ENCODE assay signal across 14 cellular contexts in genomic region chr12:52492405-52492804, GRCh38. TPM values are rescaled to one million over a fixed set of nuclear protein-coding genes. Genes with fewer than 3 reads are reported as not detected.
DNase-seq lines count a peak whose midpoint lies in the region; FAIRE-seq and TF ChIP-seq lines count a peak whose summit lies in the region.
"Not testable (repeated sequence)": the region's sequence is repeated elsewhere in the genome, so short reads cannot be mapped to it uniquely, and the experiment has no call there.
"Had no signal": no experiment of that assay in that cellular context is flagged by ENCODE, and none has a peak within 500 bp of the region (broad histone marks: within the 10 kb centered on the region; RNA-seq: fewer than 3 reads in every experiment).

No MANE protein-coding gene starts in this region.

- peaks cover 31% of the 10 kb centered on the region for H4K20me1 ChIP-seq in keratinocyte (ENCODE audit: control insufficient read depth, extremely low read depth, insufficient read depth, low read length)
- not testable (repeated sequence) for H4K20me1 ChIP-seq in smooth muscle cell (ENCODE audit: low read depth)

- not testable (repeated sequence) for TF ChIP-seq POLR2A in esophagus muscularis mucosa (IDR thresholded peaks at IDR 0.05; ENCODE audit: low read depth)

- not testable (repeated sequence) for H3K36me3 ChIP-seq in esophagus muscularis mucosa; smooth muscle cell (ENCODE audit: low read depth)
- peaks cover 14 to 31% of the 10 kb centered on the region in 2 experiments for H3K36me3 ChIP-seq in keratinocyte (ENCODE audit: control insufficient read depth in 2 of 2, extremely low read depth in 1 of 2, insufficient read depth in 2 of 2, low read length in 2 of 2)

- not testable (repeated sequence) for FAIRE-seq in keratinocyte (lab: Jason Lieb, UNC)

- WGBS in esophagus muscularis mucosa: no CpG with 5 or more reads among the region's 6 CpGs
- 96% methylated on average over 6 of the region's 6 CpGs for WGBS in smooth muscle cell (ENCODE audit: low lambda C conversion rate)

- not testable (repeated sequence) for DNase-seq in RWPE1 (ENCODE audit: low spot score); epithelial cell of esophagus (ENCODE audit: low read depth); keratinocyte (ENCODE audit: low read depth, low spot score); smooth muscle cell (lab: John Stamatoyannopoulos, UW; ENCODE audit: unreplicated experiment)
- DNase-seq in MCF 10A (ENCODE audit: unreplicated experiment): peak; percentile 17
- DNase-seq in esophagus muscularis mucosa (ENCODE audit: extremely low spot score): peak; percentile 87

- not testable (repeated sequence) for H3K9me3 Mint-ChIP-seq in MCF 10A (ENCODE audit: unreplicated experiment)

- intact Hi-C loops in MCF 10A (cut with micrococcal nuclease); esophagus muscularis mucosa (cut with DNase I): not testable (repeated sequence)

- H3K27me3 Mint-ChIP-seq in MCF 10A (ENCODE audit: insufficient read depth, unreplicated experiment): not testable (repeated sequence)

- CTCF ChIA-PET in RWPE1 (lab: Yijun Ruan, JAX) (interaction anchor here (1.0 kb wide), 1 partner anchor 387 kb away, joined by 3 read pairs; no protein-coding TSS in a partner anchor), MCF 10A (lab: Yijun Ruan, JAX) (interaction anchor here (0.7 to 5.6 kb wide), 3 partner anchors 14 to 500 kb away, joined by 3 to 50 read pairs (median 8); no protein-coding TSS in a partner anchor)

- H3K4me1 Mint-ChIP-seq in MCF 10A (ENCODE audit: insufficient read depth, unreplicated experiment): peaks cover 58% of the 10 kb centered on the region

- TF ChIP-seq CTCF in RWPE1 (conservative IDR thresholded peaks at IDR 0.05; ENCODE audit: low read depth); MCF 10A (IDR thresholded peaks at IDR 0.05; ENCODE audit: unreplicated experiment); epithelial cell of esophagus (IDR thresholded peaks at IDR 0.05; ENCODE audit: insufficient read depth, low read depth, low read length, missing control alignments); esophagus muscularis mucosa (IDR thresholded peaks at IDR 0.05); keratinocyte (optimal IDR thresholded peaks at IDR 0.05 in 1 of 3, IDR thresholded peaks at IDR 0.05 in 1 of 3, conservative IDR thresholded peaks at IDR 0.05 in 1 of 3; ENCODE audit: extremely low read depth in 1 of 3, insufficient read depth in 2 of 3, low read length in 3 of 3); smooth muscle cell (IDR thresholded peaks at IDR 0.05; ENCODE audit: borderline replicate concordance, insufficient read depth, poor library complexity, severe bottlenecking): not testable (repeated sequence)

- peaks cover 7 to 19% (median 12%) of the 10 kb centered on the region in 4 donors for H3K4me1 ChIP-seq in esophagus muscularis mucosa
- H3K4me1 ChIP-seq in keratinocyte (ENCODE audit: control insufficient read depth, extremely low read depth, insufficient read depth, low read length): peaks cover 41% of the 10 kb centered on the region
- peaks cover 19% of the 10 kb centered on the region for H3K4me1 ChIP-seq in smooth muscle cell (ENCODE audit: low read depth)

- not testable (repeated sequence) for H3K9me3 ChIP-seq in esophagus muscularis mucosa; keratinocyte (ENCODE audit: control insufficient read depth, low read depth, low read length); smooth muscle cell (replicated peaks; ENCODE audit: low read depth)

- H3K9ac ChIP-seq in keratinocyte (ENCODE audit: control insufficient read depth, extremely low read depth, insufficient read depth, low read length) (peak overlapping the region; percentile 92), smooth muscle cell (ENCODE audit: low read depth) (peak overlapping the region; percentile 31)

- peak overlapping the region; percentile 93 for H3K4me3 Mint-ChIP-seq in MCF 10A (ENCODE audit: unreplicated experiment)

- H3K4me2 ChIP-seq in keratinocyte (ENCODE audit: control insufficient read depth, extremely low read depth, insufficient read depth, low read depth, low read length) (peak overlapping the region; percentile 64), smooth muscle cell (peak overlapping the region; percentile 21)

- POLR2A ChIA-PET in RWPE1 (lab: Yijun Ruan, JAX; ENCODE audit: low non-redundant PET): interaction anchor here (1.0 kb wide), 1 partner anchor 29 kb away, joined by 4 read pairs; no protein-coding TSS in a partner anchor
- POLR2A ChIA-PET in MCF 10A (lab: Yijun Ruan, JAX): interaction anchor here (0.9 to 28.5 kb wide), 11 partner anchors 9 to 478 kb away, joined by 4 to 1235 read pairs (median 24); partner anchors contain the start of genes KRT5, KRT6B, KRT6C and KRT7

- H3K9me1 ChIP-seq in keratinocyte (ENCODE audit: control insufficient read depth, extremely low read depth, insufficient read depth, low read length): not testable (repeated sequence)

- peak overlapping the region; percentile 73 for H3K27ac Mint-ChIP-seq in MCF 10A (ENCODE audit: low read depth, unreplicated experiment)

- not testable (repeated sequence) for H3K27me3 ChIP-seq in esophagus muscularis mucosa; keratinocyte (ENCODE audit: control insufficient read depth, extremely low read depth, insufficient read depth, low read length)
- H3K27me3 ChIP-seq in smooth muscle cell (ENCODE audit: low read depth): peaks cover 16% of the 10 kb centered on the region

- H3K36me3 Mint-ChIP-seq in MCF 10A (ENCODE audit: insufficient read depth, unreplicated experiment): peaks cover 60% of the 10 kb centered on the region

- not testable (repeated sequence) for H2AFZ ChIP-seq in keratinocyte (ENCODE audit: control insufficient read depth, low read length); smooth muscle cell (ENCODE audit: low read depth)

- peak overlapping the region; percentile 80 for H3K4me3 ChIP-seq in epithelial cell of esophagus (ENCODE audit: low read length)
- H3K4me3 ChIP-seq in esophagus muscularis mucosa, smooth muscle cell: not testable (repeated sequence)
- H3K4me3 ChIP-seq in keratinocyte (ENCODE audit: control insufficient read depth in 2 of 3, extremely low read depth in 1 of 3, insufficient read depth in 2 of 3, low read depth in 1 of 3, low read length in 3 of 3): peak overlapping the region; percentile 67 to 94 (median 87)

- TF ChIP-seq EP300 in esophagus muscularis mucosa (IDR thresholded peaks at IDR 0.05): not testable (repeated sequence)

- H3K27ac ChIP-seq in RWPE1 (peak overlapping the region; percentile 100), keratinocyte (ENCODE audit: control insufficient read depth, insufficient read depth, low read length) (peak overlapping the region; percentile 99), smooth muscle cell (ENCODE audit: low read depth) (peak overlapping the region; percentile 12)
- H3K27ac ChIP-seq in esophagus muscularis mucosa (replicated peaks in 1 of 4): not testable (repeated sequence)

- peaks cover 16% of the 10 kb centered on the region for H3K79me2 ChIP-seq in keratinocyte (ENCODE audit: control insufficient read depth, insufficient read depth, low read length)
- not testable (repeated sequence) for H3K79me2 ChIP-seq in smooth muscle cell (ENCODE audit: low read depth)

- H3F3A ChIP-seq in smooth muscle cell (ENCODE audit: low read depth): not testable (repeated sequence)

- BruUV-seq in MCF 10A (replicated peaks; lab: Mats Ljungman, UMichigan): not testable (repeated sequence)

- dilution Hi-C loops in keratinocyte (cut with MboI; ENCODE audit: extremely low pct_ligation_motif_present, low sequenced_read_pairs): not testable (repeated sequence)

RNA-seq across cellular contexts. Expression of gene KRT6A, which starts 0.7 kb away (rescaled TPM):
- total RNA-seq in MCF 10A (2022) (1,403 and 1,688 TPM in 2 replicates), esophagus muscularis mucosa (1 to 10 TPM in 1 of 4 donors, not detected in 3; 5.4 TPM), smooth muscle cell (985 and 1,128 TPM in 2 replicates)
- polyA plus RNA-seq in keratinocyte (10,395 to 23,012 TPM (median 12,338 TPM) in 3 replicates), smooth muscle cell (460 and 992 TPM in 2 replicates)
- 36,695 TPM for polyA plus RNA-seq in keratinocyte (2011; ENCODE audit: low read depth)
- 11,622 and 15,916 TPM in 2 replicates for polyA plus RNA-seq in keratinocyte (2011; cell fraction: cytosol; rRNA removed)
- polyA plus RNA-seq in keratinocyte (2011; cell fraction: nucleus; rRNA removed): 13,095 and 13,115 TPM in 2 replicates
- 9,877 and 13,559 TPM in 2 replicates for polyA plus RNA-seq in keratinocyte (2012; ENCODE audit: low replicate concordance)
- polyA minus RNA-seq in keratinocyte: 12,898 to 17,765 TPM (median 16,942 TPM) in 3 replicates
- 17,686 TPM for polyA minus RNA-seq in keratinocyte (2011; cell fraction: cytosol; rRNA and poly(A)+ RNA removed)
- polyA minus RNA-seq in keratinocyte (2011; cell fraction: nucleus; rRNA and poly(A)+ RNA removed): 6,738 and 7,678 TPM in 2 replicates
- total RNA-seq: CD4-positive, alpha-beta T cell; CD8-positive, alpha-beta memory T cell; GM12878; GM23248; H1; H7 had no signal
- polyA plus RNA-seq: CD14-positive monocyte; CD8-positive, alpha-beta memory T cell; GM23248 had no signal

RNA-seq across cellular contexts. Expression of gene KRT6C, which starts 18.8 kb away (rescaled TPM):
- total RNA-seq in MCF 10A (2022) (0.19 and 0.44 TPM in 2 replicates), esophagus muscularis mucosa (not detected), smooth muscle cell (30.2 and 32.6 TPM in 2 replicates)
- polyA plus RNA-seq in keratinocyte (203 to 1,358 TPM (median 357 TPM) in 3 replicates), smooth muscle cell (22.0 and 26.5 TPM in 2 replicates)
- 180 TPM for polyA plus RNA-seq in keratinocyte (2011; ENCODE audit: low read depth)
- polyA plus RNA-seq in keratinocyte (2011; cell fraction: cytosol; rRNA removed): 276 and 391 TPM in 2 replicates
- polyA plus RNA-seq in keratinocyte (2011; cell fraction: nucleus; rRNA removed): 374 and 380 TPM in 2 replicates
- polyA plus RNA-seq in keratinocyte (2012; ENCODE audit: low replicate concordance): 210 and 280 TPM in 2 replicates
- polyA minus RNA-seq in keratinocyte: 453 to 1,813 TPM (median 710 TPM) in 3 replicates
- polyA minus RNA-seq in keratinocyte (2011; cell fraction: cytosol; rRNA and poly(A)+ RNA removed): 562 TPM
- 354 and 380 TPM in 2 replicates for polyA minus RNA-seq in keratinocyte (2011; cell fraction: nucleus; rRNA and poly(A)+ RNA removed)
- total RNA-seq: CD4-positive, alpha-beta T cell; CD8-positive, alpha-beta memory T cell; GM12878; GM23248; H1; H7 had no signal
- polyA plus RNA-seq: A549; CD14-positive monocyte; CD8-positive, alpha-beta memory T cell; GM12878; GM23248; H1 had no signal

RNA-seq across cellular contexts. Expression of gene KRT5, which starts 27.8 kb away (rescaled TPM):
- total RNA-seq in MCF 10A (2022) (1,273 and 3,552 TPM in 2 replicates), esophagus muscularis mucosa (1 to 10 TPM in 1 of 4 donors, under 1 TPM in 1, not detected in 2; 0.46 to 1.2 TPM), smooth muscle cell (152 and 209 TPM in 2 replicates)
- polyA plus RNA-seq in keratinocyte (14,274 to 15,814 TPM (median 15,322 TPM) in 3 replicates), smooth muscle cell (67.2 and 198 TPM in 2 replicates)
- 65,106 TPM for polyA plus RNA-seq in keratinocyte (2011; ENCODE audit: low read depth)
- polyA plus RNA-seq in keratinocyte (2011; cell fraction: cytosol; rRNA removed): 14,617 and 16,515 TPM in 2 replicates
- polyA plus RNA-seq in keratinocyte (2011; cell fraction: nucleus; rRNA removed): 13,124 and 13,753 TPM in 2 replicates
- polyA plus RNA-seq in keratinocyte (2012; ENCODE audit: low replicate concordance): 14,417 and 19,307 TPM in 2 replicates
- 14,077 to 29,017 TPM (median 19,306 TPM) in 3 replicates for polyA minus RNA-seq in keratinocyte
- 38,935 TPM for polyA minus RNA-seq in keratinocyte (2011; cell fraction: cytosol; rRNA and poly(A)+ RNA removed)
- polyA minus RNA-seq in keratinocyte (2011; cell fraction: nucleus; rRNA and poly(A)+ RNA removed): 7,770 and 7,938 TPM in 2 replicates
- total RNA-seq: CD8-positive, alpha-beta memory T cell; GM12878; GM23248; H1; H7 had no signal
- polyA plus RNA-seq: CD14-positive monocyte; CD8-positive, alpha-beta memory T cell; GM23248 had no signal

RNA-seq across cellular contexts. Expression of gene KRT6B, which starts 40.5 kb away (rescaled TPM):
- total RNA-seq in MCF 10A (2022): 2.3 and 3.3 TPM in 2 replicates
- not detected for total RNA-seq in esophagus muscularis mucosa
- 1,722 to 4,902 TPM (median 2,016 TPM) in 3 replicates for polyA plus RNA-seq in keratinocyte
- 2,938 TPM for polyA plus RNA-seq in keratinocyte (2011; ENCODE audit: low read depth)
- polyA plus RNA-seq in keratinocyte (2011; cell fraction: cytosol; rRNA removed): 2,812 and 3,083 TPM in 2 replicates
- 2,797 and 2,980 TPM in 2 replicates for polyA plus RNA-seq in keratinocyte (2011; cell fraction: nucleus; rRNA removed)
- polyA plus RNA-seq in keratinocyte (2012; ENCODE audit: low replicate concordance): 1,858 and 2,565 TPM in 2 replicates
- 2,114 to 3,991 TPM (median 2,742 TPM) in 3 replicates for polyA minus RNA-seq in keratinocyte
- polyA minus RNA-seq in keratinocyte (2011; cell fraction: cytosol; rRNA and poly(A)+ RNA removed): 3,211 TPM
- 1,354 and 1,584 TPM in 2 replicates for polyA minus RNA-seq in keratinocyte (2011; cell fraction: nucleus; rRNA and poly(A)+ RNA removed)
- total RNA-seq in smooth muscle cell: 279 and 336 TPM in 2 replicates
- 248 and 250 TPM in 2 replicates for polyA plus RNA-seq in smooth muscle cell
- total RNA-seq: CD4-positive, alpha-beta T cell; CD8-positive, alpha-beta memory T cell; GM12878; GM23248; H1; H7 had no signal
- polyA plus RNA-seq: A549; CD14-positive monocyte; CD8-positive, alpha-beta memory T cell; GM23248; H1 had no signal

RNA-seq across cellular contexts. Expression of gene KRT75, which starts 58.2 kb away (rescaled TPM):
- total RNA-seq in MCF 10A (2022) (not detected in 2 replicates), esophagus muscularis mucosa (not detected), smooth muscle cell (0.94 and 1.9 TPM in 2 replicates)
- polyA plus RNA-seq in keratinocyte (59.4 to 151 TPM (median 60.5 TPM) in 3 replicates), smooth muscle cell (0.37 TPM in 1 of 2 replicates, not detected in the other)
- polyA plus RNA-seq in keratinocyte (2011; ENCODE audit: low read depth): 143 TPM
- 91.3 and 121 TPM in 2 replicates for polyA plus RNA-seq in keratinocyte (2011; cell fraction: cytosol; rRNA removed)
- polyA plus RNA-seq in keratinocyte (2011; cell fraction: nucleus; rRNA removed): 151 and 198 TPM in 2 replicates
- polyA plus RNA-seq in keratinocyte (2012; ENCODE audit: low replicate concordance): 57.0 and 152 TPM in 2 replicates
- 77.0 to 171 TPM (median 89.5 TPM) in 3 replicates for polyA minus RNA-seq in keratinocyte
- 144 TPM for polyA minus RNA-seq in keratinocyte (2011; cell fraction: cytosol; rRNA and poly(A)+ RNA removed)
- polyA minus RNA-seq in keratinocyte (2011; cell fraction: nucleus; rRNA and poly(A)+ RNA removed): 87.8 and 113 TPM in 2 replicates
- total RNA-seq: CD4-positive, alpha-beta T cell; CD8-positive, alpha-beta memory T cell; GM12878; GM23248; H1; H7 had no signal
- polyA plus RNA-seq: A549; CD14-positive monocyte; CD8-positive, alpha-beta memory T cell; GM12878; GM23248; H1 had no signal

Comparison
In these comparisons a context has a peak if more than half of its experiments do, and no peak if none do; other contexts are left out.
1. RNA of gene KRT6A, which starts 0.7 kb away (total RNA-seq): 1,403 to 1,688 TPM in MCF 10A and 985 to 1,128 TPM in smooth muscle cell; 5.4 TPM in esophagus muscularis mucosa; every median in the first group is over 100 times any median in the second.
2. RNA of gene KRT6C, which starts 18.8 kb away (total RNA-seq): 30.2 to 32.6 TPM in smooth muscle cell; 0.19 to 0.44 TPM in MCF 10A and not detected in esophagus muscularis mucosa; every median in the first group is over 10 times any median in the second.
3. RNA of gene KRT5, which starts 27.8 kb away (total RNA-seq): 1,273 to 3,552 TPM in MCF 10A and 152 to 209 TPM in smooth muscle cell; 0.46 to 1.2 TPM in esophagus muscularis mucosa; every median in the first group is over 10 times any median in the second.